Comparison of ENCODE assay signal across 1 cellular context in genomic region chr4:140076307-140076706, GRCh38.
TF ChIP-seq lines count a peak whose summit lies in the region.

No MANE protein-coding gene starts in this region.

TF ChIP-seq in A549, 52 proteins besides CTCF, POLR2A, EP300 and RAD21 (continued from another document):
- TF ChIP-seq, protein P1, sequence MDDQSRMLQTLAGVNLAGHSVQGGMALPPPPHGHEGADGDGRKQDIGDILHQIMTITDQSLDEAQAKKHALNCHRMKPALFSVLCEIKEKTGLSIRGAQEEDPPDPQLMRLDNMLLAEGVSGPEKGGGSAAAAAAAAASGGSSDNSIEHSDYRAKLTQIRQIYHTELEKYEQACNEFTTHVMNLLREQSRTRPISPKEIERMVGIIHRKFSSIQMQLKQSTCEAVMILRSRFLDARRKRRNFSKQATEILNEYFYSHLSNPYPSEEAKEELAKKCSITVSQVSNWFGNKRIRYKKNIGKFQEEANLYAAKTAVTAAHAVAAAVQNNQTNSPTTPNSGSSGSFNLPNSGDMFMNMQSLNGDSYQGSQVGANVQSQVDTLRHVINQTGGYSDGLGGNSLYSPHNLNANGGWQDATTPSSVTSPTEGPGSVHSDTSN (IDR thresholded peaks at IDR 0.05): no peak
- TF ChIP-seq RFX5 (IDR thresholded peaks at IDR 0.05) (no peak), ZFP36 (IDR thresholded peaks at IDR 0.05; ENCODE audit: borderline replicate concordance, partially characterized antibody) (no peak), HOXB5 (CRISPR knock-in tag; IDR thresholded peaks at IDR 0.05) (no peak), POLR2AphosphoS2 (conservative IDR thresholded peaks at IDR 0.05; ENCODE audit: low read length) (no peak), RCOR1 (IDR thresholded peaks at IDR 0.05; ENCODE audit: low read depth, low read length) (no peak), SMC3 (IDR thresholded peaks at IDR 0.05) (no peak), ATOH8 (CRISPR knock-in tag; IDR thresholded peaks at IDR 0.05; ENCODE audit: low read depth) (no peak), E2F6 (IDR thresholded peaks at IDR 0.05; ENCODE audit: borderline replicate concordance, low read depth) (no peak), NFE2L2 (conservative IDR thresholded peaks at IDR 0.05; ENCODE audit: low read length) (no peak), NR3C1 (IDR thresholded peaks at IDR 0.05) (no peak), NPAS2 (CRISPR knock-in tag; IDR thresholded peaks at IDR 0.05; ENCODE audit: borderline replicate concordance) (no peak)
